Comparison of ENCODE assay signal across 1 cellular context in the genomic region with DNA sequence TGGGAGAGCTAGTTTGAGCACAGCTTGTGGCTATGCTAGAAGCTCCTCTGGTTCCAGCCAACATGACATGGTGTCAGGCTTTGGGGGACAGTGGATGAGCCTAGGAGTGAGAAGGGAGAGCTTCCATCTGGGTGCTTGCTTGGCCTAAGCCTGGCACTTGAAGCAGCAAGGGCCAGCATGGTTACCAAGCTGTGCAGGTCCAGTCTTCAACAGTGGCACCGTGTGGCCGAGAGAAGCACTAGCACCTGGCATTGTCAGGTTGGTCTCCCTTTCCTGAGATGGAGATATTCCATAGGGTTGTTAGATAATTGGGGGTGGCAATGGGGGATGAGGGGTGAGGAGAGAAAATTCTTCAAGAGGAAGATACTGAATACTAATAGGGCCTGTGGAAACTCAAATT.
TF ChIP-seq lines count a peak whose summit lies in the region.

No MANE protein-coding gene starts in this region.

TF ChIP-seq in GM23338, 12 proteins besides CTCF, POLR2A, EP300 and RAD21 (continued from another document):
- TF ChIP-seq, protein P1, sequence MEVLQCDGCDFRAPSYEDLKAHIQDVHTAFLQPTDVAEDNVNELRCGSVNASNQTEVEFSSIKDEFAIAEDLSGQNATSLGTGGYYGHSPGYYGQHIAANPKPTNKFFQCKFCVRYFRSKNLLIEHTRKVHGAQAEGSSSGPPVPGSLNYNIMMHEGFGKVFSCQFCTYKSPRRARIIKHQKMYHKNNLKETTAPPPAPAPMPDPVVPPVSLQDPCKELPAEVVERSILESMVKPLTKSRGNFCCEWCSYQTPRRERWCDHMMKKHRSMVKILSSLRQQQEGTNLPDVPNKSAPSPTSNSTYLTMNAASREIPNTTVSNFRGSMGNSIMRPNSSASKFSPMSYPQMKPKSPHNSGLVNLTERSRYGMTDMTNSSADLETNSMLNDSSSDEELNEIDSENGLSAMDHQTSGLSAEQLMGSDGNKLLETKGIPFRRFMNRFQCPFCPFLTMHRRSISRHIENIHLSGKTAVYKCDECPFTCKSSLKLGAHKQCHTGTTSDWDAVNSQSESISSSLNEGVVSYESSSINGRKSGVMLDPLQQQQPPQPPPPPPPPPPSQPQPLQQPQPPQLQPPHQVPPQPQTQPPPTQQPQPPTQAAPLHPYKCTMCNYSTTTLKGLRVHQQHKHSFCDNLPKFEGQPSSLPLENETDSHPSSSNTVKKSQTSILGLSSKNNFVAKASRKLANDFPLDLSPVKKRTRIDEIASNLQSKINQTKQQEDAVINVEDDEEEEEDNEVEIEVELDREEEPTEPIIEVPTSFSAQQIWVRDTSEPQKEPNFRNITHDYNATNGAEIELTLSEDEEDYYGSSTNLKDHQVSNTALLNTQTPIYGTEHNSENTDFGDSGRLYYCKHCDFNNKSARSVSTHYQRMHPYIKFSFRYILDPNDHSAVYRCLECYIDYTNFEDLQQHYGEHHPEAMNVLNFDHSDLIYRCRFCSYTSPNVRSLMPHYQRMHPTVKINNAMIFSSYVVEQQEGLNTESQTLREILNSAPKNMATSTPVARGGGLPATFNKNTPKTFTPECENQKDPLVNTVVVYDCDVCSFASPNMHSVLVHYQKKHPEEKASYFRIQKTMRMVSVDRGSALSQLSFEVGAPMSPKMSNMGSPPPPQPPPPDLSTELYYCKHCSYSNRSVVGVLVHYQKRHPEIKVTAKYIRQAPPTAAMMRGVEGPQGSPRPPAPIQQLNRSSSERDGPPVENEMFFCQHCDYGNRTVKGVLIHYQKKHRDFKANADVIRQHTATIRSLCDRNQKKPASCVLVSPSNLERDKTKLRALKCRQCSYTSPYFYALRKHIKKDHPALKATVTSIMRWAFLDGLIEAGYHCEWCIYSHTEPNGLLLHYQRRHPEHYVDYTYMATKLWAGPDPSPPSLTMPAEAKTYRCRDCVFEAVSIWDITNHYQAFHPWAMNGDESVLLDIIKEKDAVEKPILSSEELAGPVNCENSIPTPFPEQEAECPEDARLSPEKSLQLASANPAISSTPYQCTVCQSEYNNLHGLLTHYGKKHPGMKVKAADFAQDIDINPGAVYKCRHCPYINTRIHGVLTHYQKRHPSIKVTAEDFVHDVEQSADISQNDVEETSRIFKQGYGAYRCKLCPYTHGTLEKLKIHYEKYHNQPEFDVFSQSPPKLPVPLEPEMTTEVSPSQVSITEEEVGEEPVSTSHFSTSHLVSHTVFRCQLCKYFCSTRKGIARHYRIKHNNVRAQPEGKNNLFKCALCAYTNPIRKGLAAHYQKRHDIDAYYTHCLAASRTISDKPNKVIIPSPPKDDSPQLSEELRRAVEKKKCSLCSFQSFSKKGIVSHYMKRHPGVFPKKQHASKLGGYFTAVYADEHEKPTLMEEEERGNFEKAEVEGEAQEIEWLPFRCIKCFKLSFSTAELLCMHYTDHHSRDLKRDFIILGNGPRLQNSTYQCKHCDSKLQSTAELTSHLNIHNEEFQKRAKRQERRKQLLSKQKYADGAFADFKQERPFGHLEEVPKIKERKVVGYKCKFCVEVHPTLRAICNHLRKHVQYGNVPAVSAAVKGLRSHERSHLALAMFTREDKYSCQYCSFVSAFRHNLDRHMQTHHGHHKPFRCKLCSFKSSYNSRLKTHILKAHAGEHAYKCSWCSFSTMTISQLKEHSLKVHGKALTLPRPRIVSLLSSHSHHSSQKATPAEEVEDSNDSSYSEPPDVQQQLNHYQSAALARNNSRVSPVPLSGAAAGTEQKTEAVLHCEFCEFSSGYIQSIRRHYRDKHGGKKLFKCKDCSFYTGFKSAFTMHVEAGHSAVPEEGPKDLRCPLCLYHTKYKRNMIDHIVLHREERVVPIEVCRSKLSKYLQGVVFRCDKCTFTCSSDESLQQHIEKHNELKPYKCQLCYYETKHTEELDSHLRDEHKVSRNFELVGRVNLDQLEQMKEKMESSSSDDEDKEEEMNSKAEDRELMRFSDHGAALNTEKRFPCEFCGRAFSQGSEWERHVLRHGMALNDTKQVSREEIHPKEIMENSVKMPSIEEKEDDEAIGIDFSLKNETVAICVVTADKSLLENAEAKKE (CRISPR knock-in tag; IDR thresholded peaks at IDR 0.05) = no peak
- TF ChIP-seq, protein P2, sequence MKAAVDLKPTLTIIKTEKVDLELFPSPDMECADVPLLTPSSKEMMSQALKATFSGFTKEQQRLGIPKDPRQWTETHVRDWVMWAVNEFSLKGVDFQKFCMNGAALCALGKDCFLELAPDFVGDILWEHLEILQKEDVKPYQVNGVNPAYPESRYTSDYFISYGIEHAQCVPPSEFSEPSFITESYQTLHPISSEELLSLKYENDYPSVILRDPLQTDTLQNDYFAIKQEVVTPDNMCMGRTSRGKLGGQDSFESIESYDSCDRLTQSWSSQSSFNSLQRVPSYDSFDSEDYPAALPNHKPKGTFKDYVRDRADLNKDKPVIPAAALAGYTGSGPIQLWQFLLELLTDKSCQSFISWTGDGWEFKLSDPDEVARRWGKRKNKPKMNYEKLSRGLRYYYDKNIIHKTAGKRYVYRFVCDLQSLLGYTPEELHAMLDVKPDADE (IDR thresholded peaks at IDR 0.05) = no peak
- TF ChIP-seq CREB1 (CRISPR knock-in tag; IDR thresholded peaks at IDR 0.05; ENCODE audit: low read depth) (no peak), EZH2 (IDR thresholded peaks at IDR 0.05; ENCODE audit: low read depth, unreplicated experiment) (no peak), ZNF114 (CRISPR knock-in tag; IDR thresholded peaks at IDR 0.05) (no peak), JUNB (IDR thresholded peaks at IDR 0.05; ENCODE audit: unreplicated experiment) (no peak)
